21 cellular contexts compared by ENCODE assay signal in the genomic region with DNA sequence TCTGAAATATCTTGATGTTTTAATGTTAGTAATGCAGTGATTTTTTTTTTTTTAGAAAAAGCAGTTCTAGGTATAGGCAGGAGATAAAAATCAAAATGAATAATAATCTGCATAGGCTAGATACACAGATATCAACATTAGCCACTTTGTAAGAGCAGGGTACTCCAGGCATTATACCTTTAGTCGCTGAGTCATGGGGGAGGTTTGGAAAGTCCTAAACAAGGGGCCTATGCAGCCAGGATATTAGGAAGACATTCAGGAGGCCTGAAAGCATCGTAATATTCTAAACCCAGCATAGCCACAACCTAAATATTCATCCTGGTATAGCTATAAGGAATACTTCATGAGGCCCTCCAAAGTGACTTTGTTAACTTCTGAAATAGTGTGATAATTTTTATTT.
DNase-seq lines count a peak whose midpoint lies in the region; TF ChIP-seq lines count a peak whose summit lies in the region.
"Had no signal": no experiment of that assay in that cellular context is flagged by ENCODE, and none has a peak within 500 bp of the region (broad histone marks: within the 10 kb centered on the region; RNA-seq: fewer than 3 reads in every experiment).

No MANE protein-coding gene starts in this region.

- in situ Hi-C loops in brain microvascular endothelial cell (cut with HindIII; ENCODE audit: low pct_ligation_motif_present, low sequenced_read_pairs), result no loop called here

- H3K27me3 ChIP-seq in KMS-11 (ENCODE audit: insufficient read depth, low read depth) (no peaks in the 10 kb centered on the region), brain microvascular endothelial cell (replicated peaks) (no peaks in the 10 kb centered on the region)
- H3K27me3 ChIP-seq: neutrophil had no signal

- no peaks in the 10 kb centered on the region for H3K79me2 ChIP-seq in KMS-11 (ENCODE audit: insufficient read depth, low read depth)

- TF ChIP-seq CTCF in KMS-11 (conservative IDR thresholded peaks at IDR 0.05; ENCODE audit: low read depth, low read length), result no peak
- TF ChIP-seq CTCF in brain microvascular endothelial cell (IDR thresholded peaks at IDR 0.05; ENCODE audit: low read depth, low read length, missing control alignments), result no peak

- H3K4me1 ChIP-seq in KMS-11 (ENCODE audit: low read depth, poor library complexity, severe bottlenecking) (peaks cover 74% of the 10 kb centered on the region), mesodermal cell (ENCODE audit: control insufficient read depth, insufficient read depth, low read length, poor library complexity, severe bottlenecking) (peaks cover 18% of the 10 kb centered on the region)
- H3K4me1 ChIP-seq: lower lobe of right lung, psoas muscle had no signal

- no peaks in the 10 kb centered on the region for H4K20me1 ChIP-seq in KMS-11 (ENCODE audit: insufficient read depth)

- H3K9ac ChIP-seq in KMS-11, result peak overlapping the region; percentile 40; the same call in 1 of the 2 replicates

- no CpG with 5 or more reads among the region's 2 CpGs for WGBS in mesodermal cell (ENCODE audit: insufficient coverage in 2 of 2), 2 experiments

- H3K9me3 ChIP-seq in mesodermal cell (ENCODE audit: control insufficient read depth, low read length), result no peaks in the 10 kb centered on the region
- H3K9me3 ChIP-seq: lower lobe of right lung, neutrophil, psoas muscle had no signal

- no peaks in the 10 kb centered on the region for H3K36me3 ChIP-seq in KMS-11 (ENCODE audit: insufficient read depth)
- no peaks in the 10 kb centered on the region for H3K36me3 ChIP-seq in brain microvascular endothelial cell (replicated peaks)
- H3K36me3 ChIP-seq in mesodermal cell (ENCODE audit: control insufficient read depth, insufficient read depth, low read length), result no peaks in the 10 kb centered on the region
- H3K36me3 ChIP-seq: lower lobe of right lung, neutrophil had no signal

- peak overlapping the region; percentile 9; the same call in 1 of the 2 replicates for H2AFZ ChIP-seq in KMS-11 (ENCODE audit: low read depth)

- H3K4me3 ChIP-seq in KMS-11 (IDR thresholded peaks at IDR 0.05; ENCODE audit: insufficient read depth, low read depth, low read length) (no peak overlapping the region), brain microvascular endothelial cell (ENCODE audit: low read depth, low read length) (no peak overlapping the region), mesodermal cell (ENCODE audit: extremely low read depth, insufficient read depth, low read length, poor library complexity, severe bottlenecking) (no peak overlapping the region)
- H3K4me3 ChIP-seq: lower lobe of right lung, psoas muscle had no signal

- DNase-seq in H4 (ENCODE audit: low spot score) (peak; percentile 9), brain microvascular endothelial cell (no peak), NCI-H2227 treated with DMSO at 0.1 percent for 48 hours (lab: John Stamatoyannopoulos, UW) (no peak), hepatic stellate cell (ENCODE audit: low spot score) (no peak), EL (no peak)
- DNase-seq: activated gamma-delta T cell treated with Interleukin-2 at 50 U/mL for 16 hours; CD4-positive, alpha-beta T cell; effector CD4-positive, alpha-beta T cell; foreskin melanocyte; GDM1; GOT3; Karpas-422; kidney; lower lobe of right lung; NCI-H1092; NCI-H2029; NCI-H748 treated with DMSO at 0.1 percent for 48 hours; psoas muscle had no signal

- peak overlapping the region; percentile 91 for H3K4me2 ChIP-seq in KMS-11

- H3K27ac ChIP-seq in KMS-11, result peak overlapping the region; percentile 91
- peak overlapping the region; percentile 73 for H3K27ac ChIP-seq in brain microvascular endothelial cell
- H3K27ac ChIP-seq in mesodermal cell (ENCODE audit: low read depth, low read length, severe bottlenecking), result peak overlapping the region; percentile 91
- H3K27ac ChIP-seq: lower lobe of right lung, neutrophil, psoas muscle had no signal
